In the genomic region with DNA sequence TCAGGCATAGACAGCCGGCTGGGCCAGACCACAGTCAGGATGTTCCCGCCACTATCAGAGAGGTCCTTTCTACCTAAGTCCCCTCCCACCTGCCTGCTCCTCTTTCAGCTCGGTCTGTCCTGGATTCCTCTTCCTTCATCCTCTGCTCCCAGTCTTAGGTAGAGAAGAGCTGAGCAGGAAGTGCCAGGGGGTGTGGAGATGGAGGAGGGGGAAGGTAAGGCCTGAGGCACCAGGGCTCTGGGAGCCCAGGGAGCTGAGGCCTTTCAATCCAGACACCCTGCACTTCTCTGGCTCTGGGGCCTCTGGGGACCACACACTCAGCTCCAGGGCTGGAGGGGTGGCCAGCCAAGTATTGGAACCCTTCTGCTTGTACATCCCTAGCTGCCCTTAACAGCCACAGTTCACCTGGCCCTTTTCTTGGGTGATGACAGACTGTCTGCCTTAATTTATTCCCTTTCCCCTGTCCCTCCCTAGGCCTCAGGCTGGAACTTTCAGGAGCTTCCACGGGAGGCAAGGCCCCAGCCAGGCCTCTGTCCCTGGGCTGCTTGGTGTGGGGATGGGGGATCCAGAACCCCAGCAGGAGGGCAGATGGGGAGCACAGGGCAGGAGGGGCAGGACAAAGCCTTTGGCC, we compare ENCODE assay signal across 13 cellular contexts. TPM values are rescaled to one million over a fixed set of nuclear protein-coding genes. Genes with fewer than 3 reads are reported as not detected.
DNase-seq lines count a peak whose midpoint lies in the region; ATAC-seq, FAIRE-seq and TF ChIP-seq lines count a peak whose summit lies in the region.
"Had no signal": no experiment of that assay in that cellular context is flagged by ENCODE, and none has a peak within 500 bp of the region (broad histone marks: within the 10 kb centered on the region; RNA-seq: fewer than 3 reads in every experiment).

No MANE protein-coding gene starts in this region.

- no peaks in the 10 kb centered on the region for H3K27me3 ChIP-seq in lower lobe of right lung (ENCODE audit: low read depth)
- no peaks in the 10 kb centered on the region for H3K27me3 ChIP-seq in thoracic aorta (replicated peaks; ENCODE audit: insufficient read depth)

- TF ChIP-seq CTCF in lower lobe of right lung (IDR thresholded peaks at IDR 0.05): no peak
- TF ChIP-seq CTCF in thoracic aorta (IDR thresholded peaks at IDR 0.05): no peak

- peak overlapping the region; percentile 80 for H3K27ac Mint-ChIP-seq in activated naive CD8-positive, alpha-beta T cell treated with anti-CD3 and anti-CD28 coated beads, Interleukin-2, amount 10 ng/mL, durations not matched to agents 7 days and 5 days

- POLR2A ChIA-PET in activated naive CD8-positive, alpha-beta T cell treated with anti-CD3 and anti-CD28 coated beads, Interleukin-2, amount 10 ng/mL, durations not matched to agents 7 days and 5 days (lab: Charles Lee): interaction anchor here (0.9 to 30.8 kb wide), 7 partner anchors 9 to 64 kb away, joined by 3 to 1195 read pairs (median 14); partner anchors contain the start of gene IRF1

- no peak for FAIRE-seq in GM12891 (lab: Jason Lieb, UNC)
- FAIRE-seq: A204.1 had no signal

- H3K4me3 Mint-ChIP-seq in activated naive CD8-positive, alpha-beta T cell treated with anti-CD3 and anti-CD28 coated beads, Interleukin-2, amount 10 ng/mL, durations not matched to agents 7 days and 5 days: peak overlapping the region; percentile 38

- H3K4me3 ChIP-seq in lower lobe of right lung (no peak overlapping the region), thoracic aorta (no peak overlapping the region)

- ATAC-seq in activated naive CD8-positive, alpha-beta T cell treated with anti-CD3 and anti-CD28 coated beads, Interleukin-2, amount 10 ng/mL, durations not matched to agents 7 days and 5 days (ENCODE audit: low read depth): no peak
- ATAC-seq in lower lobe of right lung (no peak), thoracic aorta (ENCODE audit: insufficient number of reproducible peaks, low FRiP score, low read depth) (no peak), HG02852 (IDR thresholded peaks at IDR 0.05; ENCODE audit: unreplicated experiment) (no peak)

- H3K36me3 ChIP-seq in lower lobe of right lung (peaks cover 9% of the 10 kb centered on the region), thoracic aorta (no peaks in the 10 kb centered on the region)

- no peaks in the 10 kb centered on the region for H3K9me3 Mint-ChIP-seq in activated naive CD8-positive, alpha-beta T cell treated with anti-CD3 and anti-CD28 coated beads, Interleukin-2, amount 10 ng/mL, durations not matched to agents 7 days and 5 days

- H3K4me1 ChIP-seq in lower lobe of right lung (peaks cover 69% of the 10 kb centered on the region), thoracic aorta (ENCODE audit: control insufficient read depth in 1 of 2, low read depth in 2 of 2) (peaks cover 11 to 54% of the 10 kb centered on the region in 2 donors)

- H3K27ac ChIP-seq in lower lobe of right lung: peak overlapping the region; percentile 31
- peak overlapping the region; percentile 36 to 47 for H3K27ac ChIP-seq in thoracic aorta

- TF ChIP-seq POLR2A in GM12891 (IDR thresholded peaks at IDR 0.05; ENCODE audit: low read depth, low read length): no peak

- DNase-seq in activated CD4-positive, alpha-beta T cell treated with anti-CD3 and anti-CD28 coated beads for 1 hour: peak; percentile 24
- no peak for DNase-seq in activated CD4-positive, alpha-beta T cell treated with anti-CD3 and anti-CD28 coated beads, Interleukin-2, amount 50 U/mL, for 1 hour
- DNase-seq in activated naive CD8-positive, alpha-beta T cell treated with anti-CD3 and anti-CD28 coated beads, Interleukin-2, amount 10 ng/mL, durations not matched to agents 7 days and 5 days: peak; percentile 31
- DNase-seq in lower lobe of right lung: no peak
- DNase-seq in thoracic aorta (ENCODE audit: low spot score): no peak
- no peak for DNase-seq in GM12891 (ENCODE audit: insufficient read length, low spot score)
- DNase-seq in cerebellar cortex (ENCODE audit: low spot score): no peak
- DNase-seq: foreskin melanocyte, Kasumi-1, retina, SHP77 treated with DMSO at 0.1 percent for 48 hours had no signal

- H3K9me3 ChIP-seq in lower lobe of right lung (no peaks in the 10 kb centered on the region), thoracic aorta (no peaks in the 10 kb centered on the region)

- intact Hi-C loops in lower lobe of right lung (cut with DNase I): no loop called here

- H3K36me3 Mint-ChIP-seq in activated naive CD8-positive, alpha-beta T cell treated with anti-CD3 and anti-CD28 coated beads, Interleukin-2, amount 10 ng/mL, durations not matched to agents 7 days and 5 days: peaks cover 8% of the 10 kb centered on the region

- peaks cover 75% of the 10 kb centered on the region for H3K4me1 Mint-ChIP-seq in activated naive CD8-positive, alpha-beta T cell treated with anti-CD3 and anti-CD28 coated beads, Interleukin-2, amount 10 ng/mL, durations not matched to agents 7 days and 5 days

- no peaks in the 10 kb centered on the region for H3K27me3 Mint-ChIP-seq in activated naive CD8-positive, alpha-beta T cell treated with anti-CD3 and anti-CD28 coated beads, Interleukin-2, amount 10 ng/mL, durations not matched to agents 7 days and 5 days

TF ChIP-seq in GM12891, 5 proteins besides CTCF, POLR2A, EP300 and RAD21:
- no peak for TF ChIP-seq SPI1 (IDR thresholded peaks at IDR 0.05; ENCODE audit: low read depth, low read length)
- no peak for TF ChIP-seq POU2F2 (IDR thresholded peaks at IDR 0.05; ENCODE audit: low read depth, low read length)
- TF ChIP-seq TAF1 (IDR thresholded peaks at IDR 0.05; ENCODE audit: low read depth, low read length): no peak
- no peak for TF ChIP-seq POLR2AphosphoS5 (IDR thresholded peaks at IDR 0.05; ENCODE audit: low read depth, low read length)
- no peak for TF ChIP-seq PAX5 (IDR thresholded peaks at IDR 0.05; ENCODE audit: insufficient read depth, low read length, severe bottlenecking)

RNA-seq across cellular contexts. Expression of gene IRF1, which starts 15.6 kb away (rescaled TPM):
- total RNA-seq in activated naive CD8-positive, alpha-beta T cell treated with anti-CD3 and anti-CD28 coated beads, Interleukin-2, amount 10 ng/mL, durations not matched to agents 7 days and 5 days: 100 to 1,000 TPM; 228 to 238 TPM
- total RNA-seq in lower lobe of right lung (81.2 TPM), thoracic aorta (10 to 100 TPM; 31.3 to 57.7 TPM)
- 30.8 TPM for polyA plus RNA-seq in GM12891 (2012; ENCODE audit: low read depth, missing spikeins)

Comparison
In these comparisons a context has a peak if more than half of its experiments do, and no peak if none do; other contexts are left out.
1. DNase-seq: peak in activated CD4-positive, alpha-beta T cell treated with anti-CD3 and anti-CD28 coated beads for 1 hour (single experiment) and activated naive CD8-positive, alpha-beta T cell treated with anti-CD3 and anti-CD28 coated beads, Interleukin-2, amount 10 ng/mL, durations not matched to agents 7 days and 5 days (single experiment); none in activated CD4-positive, alpha-beta T cell treated with anti-CD3 and anti-CD28 coated beads, Interleukin-2, amount 50 U/mL, for 1 hour (single experiment), lower lobe of right lung (single experiment), thoracic aorta (single experiment), GM12891 (single experiment) and cerebellar cortex (single experiment).